9 cellular contexts compared by ENCODE assay signal in genomic region chr17:34579017-34579946, GRCh38. TPM values are rescaled to one million over a fixed set of nuclear protein-coding genes. Genes with fewer than 3 reads are reported as not detected.
DNase-seq lines count a peak whose midpoint lies in the region; ATAC-seq and TF ChIP-seq lines count a peak whose summit lies in the region.
"Had no signal": no experiment of that assay in that cellular context is flagged by ENCODE, and none has a peak within 500 bp of the region (broad histone marks: within the 10 kb centered on the region; RNA-seq: fewer than 3 reads in every experiment).

A gene with protein sequence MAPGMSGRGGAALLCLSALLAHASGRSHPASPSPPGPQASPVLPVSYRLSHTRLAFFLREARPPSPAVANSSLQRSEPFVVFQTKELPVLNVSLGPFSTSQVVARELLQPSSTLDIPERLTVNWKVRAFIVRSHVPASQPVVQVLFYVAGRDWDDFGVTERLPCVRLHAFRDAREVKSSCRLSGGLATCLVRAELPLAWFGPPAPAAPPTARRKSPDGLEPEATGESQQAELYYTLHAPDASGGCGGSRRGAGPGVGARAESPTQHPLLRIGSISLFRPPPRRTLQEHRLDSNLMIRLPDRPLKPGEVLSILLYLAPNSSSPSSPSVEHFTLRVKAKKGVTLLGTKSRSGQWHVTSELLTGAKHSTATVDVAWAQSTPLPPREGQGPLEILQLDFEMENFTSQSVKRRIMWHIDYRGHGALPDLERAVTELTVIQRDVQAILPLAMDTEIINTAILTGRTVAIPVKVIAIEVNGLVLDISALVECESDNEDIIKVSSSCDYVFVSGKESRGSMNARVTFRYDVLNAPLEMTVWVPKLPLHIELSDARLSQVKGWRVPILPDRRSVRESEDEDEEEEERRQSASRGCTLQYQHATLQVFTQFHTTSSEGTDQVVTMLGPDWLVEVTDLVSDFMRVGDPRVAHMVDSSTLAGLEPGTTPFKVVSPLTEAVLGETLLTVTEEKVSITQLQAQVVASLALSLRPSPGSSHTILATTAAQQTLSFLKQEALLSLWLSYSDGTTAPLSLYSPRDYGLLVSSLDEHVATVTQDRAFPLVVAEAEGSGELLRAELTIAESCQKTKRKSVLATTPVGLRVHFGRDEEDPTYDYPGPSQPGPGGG (N-terminal part only) (plus strand): TSS chr17:34579582. CDS start chr17:34581077, 1,495 bp downstream.

- no peak for ATAC-seq in GM19397 (IDR thresholded peaks at IDR 0.05; ENCODE audit: unreplicated experiment)
- ATAC-seq in HG02973 (IDR thresholded peaks at IDR 0.05; ENCODE audit: unreplicated experiment): no peak

- CTCF ChIA-PET in Caco-2 (lab: Charles Lee): no interaction called here

- H3K4me1 ChIP-seq in Caco-2: 0 out of 2 replicates have a peak, but pooled peaks cover 4% of the 10 kb centered on the region

- H3K4me1 Mint-ChIP-seq in Caco-2 (ENCODE audit: low read depth, unreplicated experiment): no peaks in the 10 kb centered on the region

- no peaks in the 10 kb centered on the region for H3K9me3 Mint-ChIP-seq in Caco-2 (ENCODE audit: unreplicated experiment)

- POLR2A ChIA-PET in Caco-2 (lab: Charles Lee): no interaction called here

- H3K27me3 Mint-ChIP-seq in Caco-2 (ENCODE audit: insufficient read depth, unreplicated experiment): peaks cover 40% of the 10 kb centered on the region

- peak within 1 kb of the TSS; percentile 78 for H3K4me3 Mint-ChIP-seq in Caco-2 (ENCODE audit: unreplicated experiment)

- TF ChIP-seq CTCF in Caco-2 (IDR thresholded peaks at IDR 0.05; ENCODE audit: insufficient read depth in 1 of 2, low read depth in 1 of 2, low read length in 1 of 2, severe bottlenecking in 1 of 2, unreplicated experiment in 1 of 2): no peak

- no peak for DNase-seq in Caco-2
- peak; percentile 16 for DNase-seq in NCI-H1417 treated with DMSO at 0.1 percent for 48 hours (lab: John Stamatoyannopoulos, UW)
- peak; percentile 50 for DNase-seq in astrocyte of the hippocampus (ENCODE audit: low read depth, low spot score)
- DNase-seq in iPS-NIHi11 (ENCODE audit: low spot score): peak; percentile 59
- DNase-seq in skeletal muscle cell (ENCODE audit: low read depth): no peak
- DNase-seq in SIG-M5 treated with dmso at 0.1 percent for 504 hours (lab: John Stamatoyannopoulos, UW; ENCODE audit: unreplicated experiment): no peak

- no peaks in the 10 kb centered on the region for H3K36me3 Mint-ChIP-seq in Caco-2 (ENCODE audit: insufficient read depth, unreplicated experiment)

- H3K27ac Mint-ChIP-seq in Caco-2 (ENCODE audit: unreplicated experiment): no peak within 1 kb of the TSS

- BruUV-seq in Caco-2 (replicated peaks; lab: Mats Ljungman, UMichigan): no TSS peak

- no peaks in the 10 kb centered on the region for H3K9me3 ChIP-seq in Caco-2

- intact Hi-C loops in Caco-2 (cut with micrococcal nuclease; ENCODE audit: unreplicated experiment): no loop called here

- H3K27me3 ChIP-seq in Caco-2 (replicated peaks; ENCODE audit: control insufficient read depth, insufficient read depth, low read length): peaks cover 4% of the 10 kb centered on the region

- H3K36me3 ChIP-seq in Caco-2 (ENCODE audit: control insufficient read depth, insufficient read depth, low read length): no peaks in the 10 kb centered on the region

- H3K4me3 ChIP-seq in Caco-2 (ENCODE audit: low read depth, low read length): peak within 1 kb of the TSS; percentile 25
- H3K4me3 ChIP-seq in skeletal muscle cell (ENCODE audit: low read depth, low read length): peak within 1 kb of the TSS; percentile 40

RNA-seq across cellular contexts. Expression of the gene that starts here (rescaled TPM):
- total RNA-seq in Caco-2 (2022): 0.07 TPM in 1 of 2 replicates, not detected in the other
- total RNA-seq: HT1080 had no signal

Comparison
In these comparisons a context has a peak if more than half of its experiments do, and no peak if none do; other contexts are left out.
1. DNase-seq: peak in NCI-H1417 treated with DMSO at 0.1 percent for 48 hours (single experiment), astrocyte of the hippocampus (single experiment) and iPS-NIHi11 (single experiment); none in Caco-2 (0 of 2), skeletal muscle cell (single experiment) and SIG-M5 treated with dmso at 0.1 percent for 504 hours (single experiment).